ENCODE assay signal across 1 cellular context in the genomic region with DNA sequence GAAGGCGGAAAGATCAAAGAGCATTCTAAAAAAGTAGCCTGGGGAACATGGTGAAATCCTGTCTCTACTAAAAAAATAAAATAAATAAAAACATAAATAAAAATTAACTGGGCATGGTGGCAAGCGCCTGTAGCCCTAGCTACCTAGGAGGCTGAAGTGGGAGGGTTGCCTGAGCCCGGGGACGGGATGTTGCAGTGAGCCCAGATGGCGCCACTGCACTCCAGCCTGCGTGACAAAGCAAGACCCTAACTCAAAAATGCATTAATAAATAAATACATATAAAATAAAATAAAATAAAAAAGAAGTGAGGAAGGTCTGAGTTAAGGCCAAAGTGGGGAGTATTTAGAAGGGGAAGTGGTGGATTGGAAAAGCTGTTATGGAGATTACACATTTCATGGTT.
TF ChIP-seq lines count a peak whose summit lies in the region.

No MANE protein-coding gene starts in this region.

TF ChIP-seq in GM23338, 12 proteins besides CTCF, POLR2A, EP300 and RAD21 (continued from another document):
- TF ChIP-seq, protein P1, sequence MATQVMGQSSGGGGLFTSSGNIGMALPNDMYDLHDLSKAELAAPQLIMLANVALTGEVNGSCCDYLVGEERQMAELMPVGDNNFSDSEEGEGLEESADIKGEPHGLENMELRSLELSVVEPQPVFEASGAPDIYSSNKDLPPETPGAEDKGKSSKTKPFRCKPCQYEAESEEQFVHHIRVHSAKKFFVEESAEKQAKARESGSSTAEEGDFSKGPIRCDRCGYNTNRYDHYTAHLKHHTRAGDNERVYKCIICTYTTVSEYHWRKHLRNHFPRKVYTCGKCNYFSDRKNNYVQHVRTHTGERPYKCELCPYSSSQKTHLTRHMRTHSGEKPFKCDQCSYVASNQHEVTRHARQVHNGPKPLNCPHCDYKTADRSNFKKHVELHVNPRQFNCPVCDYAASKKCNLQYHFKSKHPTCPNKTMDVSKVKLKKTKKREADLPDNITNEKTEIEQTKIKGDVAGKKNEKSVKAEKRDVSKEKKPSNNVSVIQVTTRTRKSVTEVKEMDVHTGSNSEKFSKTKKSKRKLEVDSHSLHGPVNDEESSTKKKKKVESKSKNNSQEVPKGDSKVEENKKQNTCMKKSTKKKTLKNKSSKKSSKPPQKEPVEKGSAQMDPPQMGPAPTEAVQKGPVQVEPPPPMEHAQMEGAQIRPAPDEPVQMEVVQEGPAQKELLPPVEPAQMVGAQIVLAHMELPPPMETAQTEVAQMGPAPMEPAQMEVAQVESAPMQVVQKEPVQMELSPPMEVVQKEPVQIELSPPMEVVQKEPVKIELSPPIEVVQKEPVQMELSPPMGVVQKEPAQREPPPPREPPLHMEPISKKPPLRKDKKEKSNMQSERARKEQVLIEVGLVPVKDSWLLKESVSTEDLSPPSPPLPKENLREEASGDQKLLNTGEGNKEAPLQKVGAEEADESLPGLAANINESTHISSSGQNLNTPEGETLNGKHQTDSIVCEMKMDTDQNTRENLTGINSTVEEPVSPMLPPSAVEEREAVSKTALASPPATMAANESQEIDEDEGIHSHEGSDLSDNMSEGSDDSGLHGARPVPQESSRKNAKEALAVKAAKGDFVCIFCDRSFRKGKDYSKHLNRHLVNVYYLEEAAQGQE (IDR thresholded peaks at IDR 0.05; ENCODE audit: unreplicated experiment): no peak
- TF ChIP-seq ZNF331 (CRISPR knock-in tag; IDR thresholded peaks at IDR 0.05; ENCODE audit: low read depth) (no peak), NANOG (IDR thresholded peaks at IDR 0.05; ENCODE audit: borderline replicate concordance) (no peak)
- TF ChIP-seq, protein P2, sequence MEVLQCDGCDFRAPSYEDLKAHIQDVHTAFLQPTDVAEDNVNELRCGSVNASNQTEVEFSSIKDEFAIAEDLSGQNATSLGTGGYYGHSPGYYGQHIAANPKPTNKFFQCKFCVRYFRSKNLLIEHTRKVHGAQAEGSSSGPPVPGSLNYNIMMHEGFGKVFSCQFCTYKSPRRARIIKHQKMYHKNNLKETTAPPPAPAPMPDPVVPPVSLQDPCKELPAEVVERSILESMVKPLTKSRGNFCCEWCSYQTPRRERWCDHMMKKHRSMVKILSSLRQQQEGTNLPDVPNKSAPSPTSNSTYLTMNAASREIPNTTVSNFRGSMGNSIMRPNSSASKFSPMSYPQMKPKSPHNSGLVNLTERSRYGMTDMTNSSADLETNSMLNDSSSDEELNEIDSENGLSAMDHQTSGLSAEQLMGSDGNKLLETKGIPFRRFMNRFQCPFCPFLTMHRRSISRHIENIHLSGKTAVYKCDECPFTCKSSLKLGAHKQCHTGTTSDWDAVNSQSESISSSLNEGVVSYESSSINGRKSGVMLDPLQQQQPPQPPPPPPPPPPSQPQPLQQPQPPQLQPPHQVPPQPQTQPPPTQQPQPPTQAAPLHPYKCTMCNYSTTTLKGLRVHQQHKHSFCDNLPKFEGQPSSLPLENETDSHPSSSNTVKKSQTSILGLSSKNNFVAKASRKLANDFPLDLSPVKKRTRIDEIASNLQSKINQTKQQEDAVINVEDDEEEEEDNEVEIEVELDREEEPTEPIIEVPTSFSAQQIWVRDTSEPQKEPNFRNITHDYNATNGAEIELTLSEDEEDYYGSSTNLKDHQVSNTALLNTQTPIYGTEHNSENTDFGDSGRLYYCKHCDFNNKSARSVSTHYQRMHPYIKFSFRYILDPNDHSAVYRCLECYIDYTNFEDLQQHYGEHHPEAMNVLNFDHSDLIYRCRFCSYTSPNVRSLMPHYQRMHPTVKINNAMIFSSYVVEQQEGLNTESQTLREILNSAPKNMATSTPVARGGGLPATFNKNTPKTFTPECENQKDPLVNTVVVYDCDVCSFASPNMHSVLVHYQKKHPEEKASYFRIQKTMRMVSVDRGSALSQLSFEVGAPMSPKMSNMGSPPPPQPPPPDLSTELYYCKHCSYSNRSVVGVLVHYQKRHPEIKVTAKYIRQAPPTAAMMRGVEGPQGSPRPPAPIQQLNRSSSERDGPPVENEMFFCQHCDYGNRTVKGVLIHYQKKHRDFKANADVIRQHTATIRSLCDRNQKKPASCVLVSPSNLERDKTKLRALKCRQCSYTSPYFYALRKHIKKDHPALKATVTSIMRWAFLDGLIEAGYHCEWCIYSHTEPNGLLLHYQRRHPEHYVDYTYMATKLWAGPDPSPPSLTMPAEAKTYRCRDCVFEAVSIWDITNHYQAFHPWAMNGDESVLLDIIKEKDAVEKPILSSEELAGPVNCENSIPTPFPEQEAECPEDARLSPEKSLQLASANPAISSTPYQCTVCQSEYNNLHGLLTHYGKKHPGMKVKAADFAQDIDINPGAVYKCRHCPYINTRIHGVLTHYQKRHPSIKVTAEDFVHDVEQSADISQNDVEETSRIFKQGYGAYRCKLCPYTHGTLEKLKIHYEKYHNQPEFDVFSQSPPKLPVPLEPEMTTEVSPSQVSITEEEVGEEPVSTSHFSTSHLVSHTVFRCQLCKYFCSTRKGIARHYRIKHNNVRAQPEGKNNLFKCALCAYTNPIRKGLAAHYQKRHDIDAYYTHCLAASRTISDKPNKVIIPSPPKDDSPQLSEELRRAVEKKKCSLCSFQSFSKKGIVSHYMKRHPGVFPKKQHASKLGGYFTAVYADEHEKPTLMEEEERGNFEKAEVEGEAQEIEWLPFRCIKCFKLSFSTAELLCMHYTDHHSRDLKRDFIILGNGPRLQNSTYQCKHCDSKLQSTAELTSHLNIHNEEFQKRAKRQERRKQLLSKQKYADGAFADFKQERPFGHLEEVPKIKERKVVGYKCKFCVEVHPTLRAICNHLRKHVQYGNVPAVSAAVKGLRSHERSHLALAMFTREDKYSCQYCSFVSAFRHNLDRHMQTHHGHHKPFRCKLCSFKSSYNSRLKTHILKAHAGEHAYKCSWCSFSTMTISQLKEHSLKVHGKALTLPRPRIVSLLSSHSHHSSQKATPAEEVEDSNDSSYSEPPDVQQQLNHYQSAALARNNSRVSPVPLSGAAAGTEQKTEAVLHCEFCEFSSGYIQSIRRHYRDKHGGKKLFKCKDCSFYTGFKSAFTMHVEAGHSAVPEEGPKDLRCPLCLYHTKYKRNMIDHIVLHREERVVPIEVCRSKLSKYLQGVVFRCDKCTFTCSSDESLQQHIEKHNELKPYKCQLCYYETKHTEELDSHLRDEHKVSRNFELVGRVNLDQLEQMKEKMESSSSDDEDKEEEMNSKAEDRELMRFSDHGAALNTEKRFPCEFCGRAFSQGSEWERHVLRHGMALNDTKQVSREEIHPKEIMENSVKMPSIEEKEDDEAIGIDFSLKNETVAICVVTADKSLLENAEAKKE (CRISPR knock-in tag; IDR thresholded peaks at IDR 0.05): no peak
